Comparison of ENCODE assay signal across 1 cellular context in the genomic region with DNA sequence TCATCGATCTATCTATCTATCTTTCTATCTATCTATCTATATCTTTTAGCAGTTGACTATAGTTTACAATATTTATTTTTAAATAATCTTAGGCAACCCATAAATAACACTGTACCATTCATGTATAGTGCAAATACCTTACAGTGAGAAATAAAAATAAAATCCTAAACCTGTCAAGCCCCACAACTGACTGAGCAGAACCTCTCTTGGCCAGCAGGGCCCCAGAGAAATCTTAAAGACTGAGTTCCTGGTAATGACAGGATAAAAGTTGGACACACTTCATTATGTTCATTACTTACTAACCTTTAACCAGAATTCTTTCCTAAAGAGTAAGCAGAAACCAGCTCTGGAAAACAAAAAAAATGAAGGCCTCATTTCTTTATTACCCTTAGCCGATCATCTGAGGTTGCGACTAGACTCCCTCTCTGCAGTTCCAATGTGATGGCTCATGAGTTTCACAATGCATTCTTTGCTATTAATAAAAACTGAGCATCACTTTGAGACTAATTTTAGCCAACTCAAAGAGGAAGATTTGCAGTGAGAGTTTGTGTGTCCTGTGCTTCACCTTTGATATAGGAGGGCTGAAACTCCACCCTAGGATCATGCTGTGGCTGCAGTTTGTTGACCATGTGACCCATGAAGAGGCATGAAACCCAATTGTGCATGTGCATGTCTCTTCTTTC.
TF ChIP-seq lines count a peak whose summit lies in the region.

No MANE protein-coding gene starts in this region.

TF ChIP-seq in H1, 55 proteins besides CTCF, POLR2A, EP300 and RAD21 (continued from another document):
- no peak for TF ChIP-seq PHF8 (conservative IDR thresholded peaks at IDR 0.05; ENCODE audit: low read depth, low read length)
- no peak for TF ChIP-seq EGR1 (IDR thresholded peaks at IDR 0.05; ENCODE audit: borderline replicate concordance, low read depth, low read length)
